Comparison of ENCODE assay signal across 20 cellular contexts in genomic region chr13:35723061-35723461, GRCh38.
A peak's percentile ranks its signal among the peaks of the same experiment; 100 is the strongest.
DNase-seq lines count a peak whose midpoint lies in the region; ATAC-seq, FAIRE-seq and TF ChIP-seq lines count a peak whose summit lies in the region.
"Had no signal": no experiment of that assay in that cellular context is flagged by ENCODE, and none has a peak within 500 bp of the region (broad histone marks: within the 10 kb centered on the region; RNA-seq: fewer than 3 reads in every experiment).

No MANE protein-coding gene starts in this region.

- no peaks in the 10 kb centered on the region for H3K9me3 ChIP-seq in HepG2 (ENCODE audit: low read length)
- H3K9me3 ChIP-seq in right lobe of liver: no peaks in the 10 kb centered on the region
- H3K9me3 ChIP-seq in muscle layer of duodenum (ENCODE audit: control insufficient read depth in 1 of 2, low read length in 2 of 2): no peaks in the 10 kb centered on the region
- H3K9me3 ChIP-seq in aorta (ENCODE audit: control insufficient read depth, low read length): no peaks in the 10 kb centered on the region
- H3K9me3 ChIP-seq: A549, HAP-1, upper lobe of left lung had no signal

- peaks cover 0 to 11% of the 10 kb centered on the region in 2 experiments; a peak in 1 of 5 replicates for H3K27me3 ChIP-seq in HepG2 (ENCODE audit: control insufficient read depth in 1 of 2, insufficient read depth in 2 of 2, low read length in 2 of 2)
- H3K27me3 ChIP-seq in right lobe of liver: no peaks in the 10 kb centered on the region
- H3K27me3 ChIP-seq in muscle layer of duodenum (ENCODE audit: low read depth, low read length): no peaks in the 10 kb centered on the region
- H3K27me3 ChIP-seq in aorta (ENCODE audit: control insufficient read depth in 1 of 2, insufficient read depth in 2 of 2, low read length in 1 of 2): no peaks in the 10 kb centered on the region
- H3K27me3 ChIP-seq: dorsolateral prefrontal cortex, upper lobe of left lung had no signal

- CTCF ChIA-PET in HepG2 (lab: Yijun Ruan, JAX; ENCODE audit: low intra/inter-chr PET ratio, low total read pairs): no interaction called here

- no peak overlapping the region for H3K4me3 ChIP-seq in HepG2 (replicated peaks in 1 of 3; ENCODE audit: insufficient read depth in 1 of 3, low read depth in 2 of 3, low read length in 3 of 3)
- no peak overlapping the region for H3K4me3 ChIP-seq in right lobe of liver
- H3K4me3 ChIP-seq in muscle layer of duodenum (ENCODE audit: low read depth in 1 of 2, low read length in 2 of 2): no peak overlapping the region
- no peak overlapping the region for H3K4me3 ChIP-seq in aorta (ENCODE audit: low read length in 2 of 2)
- H3K4me3 ChIP-seq: A549, dorsolateral prefrontal cortex, GM12878, HAP-1, upper lobe of left lung had no signal

- FAIRE-seq in HepG2 (lab: Jason Lieb, UNC): no peak
- FAIRE-seq: A549, GM12878 had no signal

- H3K4me2 ChIP-seq in HepG2 (ENCODE audit: low read depth, low read length): no peak overlapping the region
- H3K4me2 ChIP-seq: A549 had no signal

- TF ChIP-seq CTCF in HepG2 (CRISPR knock-in tag; IDR thresholded peaks at IDR 0.05): no peak
- no peak for TF ChIP-seq CTCF in right lobe of liver (IDR thresholded peaks at IDR 0.05)

- TF ChIP-seq POLR2A in HepG2 (IDR thresholded peaks at IDR 0.05; ENCODE audit: insufficient read depth in 1 of 2, low read depth in 2 of 2, low read length in 2 of 2) (no peak), right lobe of liver (IDR thresholded peaks at IDR 0.05) (no peak)

- 5% methylated on average over 5 of the region's 5 CpGs for WGBS in HepG2 (ENCODE audit: low lambda C conversion rate)
- WGBS in right lobe of liver (ENCODE audit: insufficient coverage, low coverage, low lambda C conversion rate, missing lambda C conversion rate): 34% methylated on average over 5 of the region's 5 CpGs
- WGBS in aorta, 2 donors: 38 to 40% methylated on average over 5 of the region's 5 CpGs

- in situ Hi-C loops in HepG2 (cut with HindIII; ENCODE audit: extremely low pct_ligation_motif_present, low pct_unique_long_range_greater_than_20kb): loop anchor here (25.0 kb wide), 1 partner anchor 511 kb away; no protein-coding TSS in a partner anchor

- H3K36me3 ChIP-seq in HepG2 (replicated peaks in 1 of 2; ENCODE audit: control insufficient read depth in 1 of 2, insufficient read depth in 2 of 2, low read length in 2 of 2) (no peaks in the 10 kb centered on the region), right lobe of liver (no peaks in the 10 kb centered on the region), muscle layer of duodenum (ENCODE audit: control insufficient read depth in 1 of 2, insufficient read depth in 2 of 2, low read length in 2 of 2) (no peaks in the 10 kb centered on the region), aorta (ENCODE audit: control insufficient read depth in 1 of 2, insufficient read depth in 2 of 2, low read length in 1 of 2) (no peaks in the 10 kb centered on the region)
- H3K36me3 ChIP-seq: HAP-1, upper lobe of left lung had no signal

- BruUV-seq in HepG2 (replicated peaks; lab: Mats Ljungman, UMichigan): no TSS peak

- H3K4me1 ChIP-seq in HepG2 (ENCODE audit: insufficient read depth, low read length) (no peaks in the 10 kb centered on the region), right lobe of liver (no peaks in the 10 kb centered on the region), muscle layer of duodenum (ENCODE audit: control insufficient read depth in 1 of 2, insufficient read depth in 2 of 2, low read length in 2 of 2) (peaks cover 9 to 47% of the 10 kb centered on the region in 2 donors), aorta (ENCODE audit: control insufficient read depth in 1 of 2, insufficient read depth in 2 of 2, low read length in 2 of 2) (no peaks in the 10 kb centered on the region)
- H3K4me1 ChIP-seq: A549, HAP-1 had no signal

- H2AFZ ChIP-seq in HepG2 (ENCODE audit: low read length): no peak overlapping the region

- intact Hi-C loops in HepG2 (cut with micrococcal nuclease; ENCODE audit: unreplicated experiment) (no loop called here), right lobe of liver (cut with DNase I) (no loop called here), aorta (cut with DNase I) (no loop called here)

- TF ChIP-seq RAD21 in HepG2 (CRISPR knock-in tag; IDR thresholded peaks at IDR 0.05): no peak

- no peak overlapping the region for H3K9ac ChIP-seq in HepG2 (ENCODE audit: insufficient read depth, low read depth, low read length)

- no peaks in the 10 kb centered on the region for H3K79me2 ChIP-seq in HepG2 (ENCODE audit: insufficient read depth, low read length)

- H4K20me1 ChIP-seq in HepG2 (ENCODE audit: insufficient read depth, low read length): no peaks in the 10 kb centered on the region

- no peak for ATAC-seq in HepG2
- no peak for ATAC-seq in right lobe of liver
- peak; percentile 83 for ATAC-seq in aorta (ENCODE audit: low FRiP score)
- ATAC-seq in HG03025 (IDR thresholded peaks at IDR 0.05; ENCODE audit: low FRiP score, unreplicated experiment): no peak
- ATAC-seq: A549; activated CD8-positive, alpha-beta memory T cell treated with anti-CD3 and anti-CD28 coated beads, Interleukin-2, amount 10 ng/mL, durations not matched to agents 7 days and 5 days had no signal

- DNase-seq in HepG2 (ENCODE audit: low spot score) (no peak), right lobe of liver (no peak), fibroblast of peridontal ligament (ENCODE audit: extremely low read depth) (peak; percentile 88), aorta (no peak), dedifferentiated amniotic fluid mesenchymal stem cell (ENCODE audit: extremely low spot score) (no peak), retina (no peak)
- DNase-seq: activated CD4-positive, alpha-beta T cell treated with anti-CD3 and anti-CD28 coated beads for 1 hour; activated CD8-positive, alpha-beta memory T cell treated with anti-CD3 and anti-CD28 coated beads, Interleukin-2, amount 10 ng/mL, durations not matched to agents 7 days and 5 days; activated effector memory CD4-positive, alpha-beta T cell treated with anti-CD3 and anti-CD28 coated beads, Interleukin-2, amount 50 U/mL, for 16 hours; CD8-positive, alpha-beta memory T cell; dorsolateral prefrontal cortex; NCI-H1105; NCI-H2171; NK-92 treated with Interleukin-12 subunit alpha and Interleukin-12 subunit beta, amount 100 ng/mL, for 24 hours; upper lobe of left lung had no signal

- no peak overlapping the region for H3K27ac ChIP-seq in HepG2 (ENCODE audit: extremely low read length, insufficient read depth, low read length)
- no peak overlapping the region for H3K27ac ChIP-seq in right lobe of liver
- H3K27ac ChIP-seq in muscle layer of duodenum (ENCODE audit: low read length): peak overlapping the region; percentile 62
- no peak overlapping the region for H3K27ac ChIP-seq in aorta (ENCODE audit: low read depth in 1 of 2, low read length in 2 of 2)
- H3K27ac ChIP-seq: A549, dorsolateral prefrontal cortex, upper lobe of left lung had no signal

- TF ChIP-seq EP300 in HepG2 (IDR thresholded peaks at IDR 0.05; ENCODE audit: low read depth in 2 of 2, low read length in 2 of 2) (no peak), HepG2 (CRISPR knock-in tag; IDR thresholded peaks at IDR 0.05; ENCODE audit: borderline replicate concordance) (no peak)

- POLR2A ChIA-PET in HepG2 (lab: Yijun Ruan, JAX): no interaction called here

TF ChIP-seq in HepG2, 621 proteins besides CTCF, POLR2A, EP300 and RAD21:
- TF ChIP-seq RBM39 (IDR thresholded peaks at IDR 0.05; ENCODE audit: low read depth, low read length, poor library complexity, severe bottlenecking): no peak
- peak; percentile 26; the same call in 1 of the 2 replicates for TF ChIP-seq CEBPB (IDR thresholded peaks at IDR 0.05; ENCODE audit: borderline replicate concordance, low read depth, low read length)
TF ChIP-seq in HepG2: peak in this region for 1.
